ENCODE assay signal across 12 cellular contexts in genomic region chr11:122137081-122137793, GRCh38. TPM values are rescaled to one million over a fixed set of nuclear protein-coding genes. Genes with fewer than 3 reads are reported as not detected.
DNase-seq lines count a peak whose midpoint lies in the region; ATAC-seq and TF ChIP-seq lines count a peak whose summit lies in the region.
"Had no signal": no experiment of that assay in that cellular context is flagged by ENCODE, and none has a peak within 500 bp of the region (broad histone marks: within the 10 kb centered on the region; RNA-seq: fewer than 3 reads in every experiment).

No MANE protein-coding gene starts in this region.

- H4K20me1 ChIP-seq in SK-N-SH (ENCODE audit: insufficient read depth): peaks cover 82% of the 10 kb centered on the region

- no peak for TF ChIP-seq CTCF in SK-N-SH (IDR thresholded peaks at IDR 0.05)
- no peak for TF ChIP-seq CTCF in fibroblast of mammary gland (conservative IDR thresholded peaks at IDR 0.05; ENCODE audit: control insufficient read depth, insufficient read depth, low read depth, low read length)
- no peak for TF ChIP-seq CTCF in colonic mucosa (IDR thresholded peaks at IDR 0.05)

- no peaks in the 10 kb centered on the region for H3K9me3 ChIP-seq in SK-N-SH
- no peaks in the 10 kb centered on the region for H3K9me3 ChIP-seq in colonic mucosa
- H3K9me3 ChIP-seq: spleen, suprapubic skin had no signal

- ATAC-seq in GM18858 (IDR thresholded peaks at IDR 0.05; ENCODE audit: unreplicated experiment) (no peak), HG02759 (IDR thresholded peaks at IDR 0.05; ENCODE audit: unreplicated experiment) (no peak)

- H3K9ac ChIP-seq in SK-N-SH: peak overlapping the region; percentile 29; the same call in 1 of the 2 replicates
- H3K9ac ChIP-seq in colonic mucosa (ENCODE audit: low read depth in 2 of 2, low read length in 2 of 2): no peak overlapping the region

- peaks cover 96% of the 10 kb centered on the region for H3K79me2 ChIP-seq in SK-N-SH (ENCODE audit: insufficient read depth)

- TF ChIP-seq RAD21 in SK-N-SH (IDR thresholded peaks at IDR 0.05; ENCODE audit: low read length): no peak

- no peaks in the 10 kb centered on the region for H3K27me3 ChIP-seq in SK-N-SH (ENCODE audit: insufficient read depth)
- H3K27me3 ChIP-seq in colonic mucosa: no peaks in the 10 kb centered on the region
- H3K27me3 ChIP-seq: spleen, suprapubic skin had no signal

- DNase-seq in Daoy (ENCODE audit: low read depth) (peak; percentile 67), SK-N-SH (no peak), fibroblast of mammary gland (ENCODE audit: low read depth) (peak; percentile 93), pons (ENCODE audit: low spot score) (peak; percentile 32), colonic mucosa (no peak)
- no peak for DNase-seq in activated T-cell treated with anti-CD3 and anti-CD28 coated beads, Interleukin-2, amount 50 U/mL, for 48 hours
- DNase-seq: caudate nucleus, left cardiac atrium, spleen had no signal

- CTCF ChIA-PET in SK-N-SH (lab: Yijun Ruan, JAX): interaction anchor here (0.6 kb wide), 1 partner anchor 372 kb away, joined by 3 read pairs; no protein-coding TSS in a partner anchor

- H3K4me3 ChIP-seq in SK-N-SH (ENCODE audit: low read depth in 2 of 2, low read length in 1 of 2) (no peak overlapping the region), fibroblast of mammary gland (ENCODE audit: control insufficient read depth, low read depth, low read length) (no peak overlapping the region), colonic mucosa (no peak overlapping the region)
- H3K4me3 ChIP-seq: spleen, suprapubic skin had no signal

- no peak overlapping the region for H2AFZ ChIP-seq in SK-N-SH (ENCODE audit: low read depth)

- intact Hi-C loops in colonic mucosa (cut with DNase I): no loop called here

- H3K4me1 ChIP-seq in SK-N-SH (ENCODE audit: control insufficient read depth in 1 of 2, insufficient read depth in 2 of 2, low read depth in 1 of 2, low read length in 1 of 2) (peaks cover 2 to 77% of the 10 kb centered on the region in 2 experiments), colonic mucosa (no peaks in the 10 kb centered on the region)
- H3K4me1 ChIP-seq: spleen had no signal

- H3K9me2 ChIP-seq in SK-N-SH: no peaks in the 10 kb centered on the region

- 12% methylated on average over 2 of the region's 2 CpGs for WGBS in SK-N-SH (ENCODE audit: low lambda C conversion rate)

- POLR2A ChIA-PET in SK-N-SH (lab: Yijun Ruan, JAX): no interaction called here

- H3K27ac ChIP-seq in SK-N-SH (ENCODE audit: low read depth in 2 of 2, low read length in 1 of 2) (peak overlapping the region; percentile 81 to 98), colonic mucosa (no peak overlapping the region)
- H3K27ac ChIP-seq: spleen, suprapubic skin had no signal

- H3K36me3 ChIP-seq in SK-N-SH (replicated peaks in 1 of 2; ENCODE audit: control insufficient read depth in 1 of 2, insufficient read depth in 2 of 2, low read length in 1 of 2) (peaks cover 0 to 58% of the 10 kb centered on the region in 2 experiments), colonic mucosa (no peaks in the 10 kb centered on the region)
- H3K36me3 ChIP-seq: spleen, suprapubic skin had no signal

- peak in 1 of 2 experiments; percentile 90; a peak in 2 of 4 replicates for TF ChIP-seq EP300 in SK-N-SH (IDR thresholded peaks at IDR 0.05; ENCODE audit: borderline replicate concordance in 1 of 2, low read depth in 1 of 2, low read length in 1 of 2)

- peak overlapping the region; percentile 65; the same call in 1 of the 2 replicates for H3K4me2 ChIP-seq in SK-N-SH

- peaks cover 87% of the 10 kb centered on the region for H3F3A ChIP-seq in SK-N-SH (replicated peaks; ENCODE audit: insufficient read depth)

TF ChIP-seq in SK-N-SH, 30 proteins besides CTCF, POLR2A, EP300 and RAD21 (continues in another document):
- TF ChIP-seq NRF1 (IDR thresholded peaks at IDR 0.05; ENCODE audit: low read depth, low read length): no peak
- TF ChIP-seq MXI1 (IDR thresholded peaks at IDR 0.05; ENCODE audit: low read depth, low read length): no peak
- no peak for TF ChIP-seq IRF3 (IDR thresholded peaks at IDR 0.05; ENCODE audit: low read depth, low read length)
- TF ChIP-seq TEAD4 (IDR thresholded peaks at IDR 0.05; ENCODE audit: borderline replicate concordance, insufficient read depth): peak; percentile 82; the same call in 1 of the 2 replicates
- no peak for TF ChIP-seq GATA2 (CRISPR knock-in tag; IDR thresholded peaks at IDR 0.05)
- no peak for TF ChIP-seq SIN3A (IDR thresholded peaks at IDR 0.05; ENCODE audit: borderline replicate concordance, low read depth, low read length)
- TF ChIP-seq MAX (IDR thresholded peaks at IDR 0.05; ENCODE audit: low read depth): no peak
- no peak for TF ChIP-seq USF2 (IDR thresholded peaks at IDR 0.05; ENCODE audit: borderline replicate concordance, low read depth, low read length)
- no peak for TF ChIP-seq ELF1 (IDR thresholded peaks at IDR 0.05)
- TF ChIP-seq TCF12 (IDR thresholded peaks at IDR 0.05): peak; percentile 86
- no peak for TF ChIP-seq SMC3 (IDR thresholded peaks at IDR 0.05; ENCODE audit: low read depth, low read length)
- TF ChIP-seq MEF2A (IDR thresholded peaks at IDR 0.05; ENCODE audit: borderline replicate concordance, low read depth): peak; percentile 31; the same call in 1 of the 2 replicates
- no peak for TF ChIP-seq RCOR1 (IDR thresholded peaks at IDR 0.05; ENCODE audit: low read length)
- peak; percentile 94 for TF ChIP-seq FOSL2 (IDR thresholded peaks at IDR 0.05; ENCODE audit: borderline replicate concordance, low read depth)
- TF ChIP-seq REST (IDR thresholded peaks at IDR 0.05; ENCODE audit: low read depth, low read length): no peak
- peak; percentile 22; the same call in 1 of the 2 replicates for TF ChIP-seq GABPA (IDR thresholded peaks at IDR 0.05; ENCODE audit: low read depth)
- peak; percentile 90 for TF ChIP-seq RXRA (IDR thresholded peaks at IDR 0.05; ENCODE audit: borderline replicate concordance, low read depth)
- TF ChIP-seq NFIC (IDR thresholded peaks at IDR 0.05; ENCODE audit: borderline replicate concordance): peak; percentile 84
- no peak for TF ChIP-seq CHD2 (IDR thresholded peaks at IDR 0.05; ENCODE audit: low read length, partially characterized antibody)
- TF ChIP-seq TAF1 (IDR thresholded peaks at IDR 0.05; ENCODE audit: borderline replicate concordance, low read depth, low read length): no peak
- no peak for TF ChIP-seq RFX5 (IDR thresholded peaks at IDR 0.05; ENCODE audit: low read length)
- peak; percentile 84 for TF ChIP-seq FOXM1 (IDR thresholded peaks at IDR 0.05; ENCODE audit: low read depth)
- peak; percentile 89 for TF ChIP-seq JUND (IDR thresholded peaks at IDR 0.05)

RNA-seq across cellular contexts. Expression of gene BLID, which starts 21.2 kb away (rescaled TPM):
- total RNA-seq in Daoy (2014; rRNA removed; shearing (Covaris generic)): 0.34 TPM in 1 of 2 replicates, not detected in the other
- polyA plus RNA-seq in SK-N-SH (2012; rRNA removed): 0.18 TPM in 1 of 2 replicates, not detected in the other
- polyA plus RNA-seq in SK-N-SH (2012; cell fraction: cytosol; rRNA removed): not detected in 2 replicates
- 0.27 and 1.1 TPM in 2 replicates for polyA plus RNA-seq in SK-N-SH (2012; cell fraction: nucleus; rRNA removed)
- total RNA-seq in colonic mucosa: not detected
- total RNA-seq: suprapubic skin had no signal
- polyA plus RNA-seq: spleen had no signal

Comparison
In these comparisons a context has a peak if more than half of its experiments do, and no peak if none do; other contexts are left out.
1. DNase-seq: peak in Daoy (single experiment), fibroblast of mammary gland (single experiment) and pons (single experiment); none in SK-N-SH (single experiment), activated T-cell treated with anti-CD3 and anti-CD28 coated beads, Interleukin-2, amount 50 U/mL, for 48 hours (0 of 2) and colonic mucosa (single experiment).